1 cellular context compared by ENCODE assay signal in genomic region chr10:70786799-70787415, GRCh38.
TF ChIP-seq lines count a peak whose summit lies in the region.

No MANE protein-coding gene starts in this region.

TF ChIP-seq in HCT116, 20 proteins besides CTCF, POLR2A, EP300 and RAD21:
- no peak for TF ChIP-seq ATF3 (IDR thresholded peaks at IDR 0.05)
- TF ChIP-seq POLR2AphosphoS5 (IDR thresholded peaks at IDR 0.05; ENCODE audit: low read depth, low read length): no peak
